Comparison of ENCODE assay signal across 8 cellular contexts in genomic region chr7:152760384-152761115, GRCh38. TPM values are rescaled to one million over a fixed set of nuclear protein-coding genes. Genes with fewer than 3 reads are reported as not detected.
DNase-seq lines count a peak whose midpoint lies in the region; ATAC-seq and TF ChIP-seq lines count a peak whose summit lies in the region.

No MANE protein-coding gene starts in this region.

- DNase-seq in AG04450 (ENCODE audit: low read depth, low spot score) (no peak), PC-9 (no peak), NCI-H187 (lab: John Stamatoyannopoulos, UW) (no peak)
- DNase-seq in effector memory CD8-positive, alpha-beta T cell: peak in 1 of 3 experiments; percentile 2
- DNase-seq in stimulated activated CD4-positive, alpha-beta T cell treated with anti-CD3 and anti-CD28 coated beads, Interleukin-4, amount 100 ng/mL, for 4 hours: no peak

- H3K4me2 ChIP-seq in PC-9: peak overlapping the region; percentile 95

- CTCF ChIA-PET in AG04450 (lab: Charles Lee): interaction anchor here (0.6 to 1.5 kb wide), 2 partner anchors 15 to 366 kb away, joined by 3 to 4 read pairs; no protein-coding TSS in a partner anchor
- CTCF ChIA-PET in PC-9 (lab: Charles Lee): no interaction called here

- POLR2A ChIA-PET in AG04450 (lab: Yijun Ruan, JAX): no interaction called here
- POLR2A ChIA-PET in PC-9 (lab: Charles Lee; ENCODE audit: unreplicated experiment): interaction anchor here (0.6 kb wide), 1 partner anchor 47 kb away, joined by 4 read pairs; no protein-coding TSS in a partner anchor

- H2AFZ ChIP-seq in PC-9 (peak overlapping the region; percentile 97), neuron (ENCODE audit: low read depth, low read length) (peak overlapping the region; percentile 75)

- H3K4me1 ChIP-seq in PC-9 (replicated peaks; ENCODE audit: insufficient read depth) (peaks cover 17% of the 10 kb centered on the region), neuron (ENCODE audit: insufficient read depth, low read length) (peaks cover 14% of the 10 kb centered on the region)

- peak overlapping the region; percentile 69 for H3K4me3 ChIP-seq in AG04450 (ENCODE audit: low read depth, low read length)
- peak overlapping the region; percentile 77 for H3K4me3 ChIP-seq in PC-9
- peak overlapping the region; percentile 66 for H3K4me3 ChIP-seq in neuron (ENCODE audit: low read length)

- no peaks in the 10 kb centered on the region for H3K9me3 Mint-ChIP-seq in effector memory CD8-positive, alpha-beta T cell

- H3K9me3 ChIP-seq in AG04450 (ENCODE audit: control insufficient read depth, insufficient read depth, low read length): no peaks in the 10 kb centered on the region
- no peaks in the 10 kb centered on the region for H3K9me3 ChIP-seq in PC-9 (ENCODE audit: insufficient read depth, low read depth)
- H3K9me3 ChIP-seq in neuron (ENCODE audit: low read length): no peaks in the 10 kb centered on the region

- H3K27me3 ChIP-seq in AG04450 (ENCODE audit: control insufficient read depth, insufficient read depth, low read length) (no peaks in the 10 kb centered on the region), PC-9 (ENCODE audit: insufficient read depth, low read depth) (no peaks in the 10 kb centered on the region), neuron (ENCODE audit: insufficient read depth, low read length) (no peaks in the 10 kb centered on the region)

- 0 out of 2 replicates have a peak, but pooled peaks cover 7% of the 10 kb centered on the region for H4K20me1 ChIP-seq in PC-9 (ENCODE audit: insufficient read depth)

- H3K27me3 Mint-ChIP-seq in effector memory CD8-positive, alpha-beta T cell: peaks cover 0 to 8% of the 10 kb centered on the region in 2 donors

- H3K36me3 ChIP-seq in PC-9 (ENCODE audit: low read depth) (no peaks in the 10 kb centered on the region), neuron (ENCODE audit: insufficient read depth, low read length) (no peaks in the 10 kb centered on the region)

- TF ChIP-seq CTCF in AG04450 (IDR thresholded peaks at IDR 0.05; ENCODE audit: low read depth, low read length): no peak
- TF ChIP-seq CTCF in PC-9 (conservative IDR thresholded peaks at IDR 0.05): no peak

- peaks cover 35% of the 10 kb centered on the region for H3K79me2 ChIP-seq in PC-9 (ENCODE audit: low read depth)

- peak; percentile 0 for ATAC-seq in GM18870 (IDR thresholded peaks at IDR 0.05; ENCODE audit: unreplicated experiment)
- ATAC-seq in effector memory CD8-positive, alpha-beta T cell (replicated peaks): no peak
- no peak for ATAC-seq in GM18519 (IDR thresholded peaks at IDR 0.05; ENCODE audit: low FRiP score, unreplicated experiment)

- H3K4me3 Mint-ChIP-seq in effector memory CD8-positive, alpha-beta T cell: peak overlapping the region; percentile 80 to 82

- TSS peak; percentile 48 for BruUV-seq in PC-9 (replicated peaks; lab: Mats Ljungman, UMichigan)

- intact Hi-C loops in PC-9 (cut with micrococcal nuclease; ENCODE audit: unreplicated experiment): loop anchor here (2.0 kb wide), 1 partner anchor 50 kb away; no protein-coding TSS in a partner anchor

- H3F3A ChIP-seq in PC-9 (ENCODE audit: insufficient read depth, low read depth): no peaks in the 10 kb centered on the region

- H3K27ac ChIP-seq in AG04450 (ENCODE audit: low read depth, low read length): peak overlapping the region; percentile 47
- H3K27ac ChIP-seq in PC-9: peak overlapping the region; percentile 13

- H3K9me2 ChIP-seq in PC-9 (ENCODE audit: insufficient read depth): no peaks in the 10 kb centered on the region; the same call in 1 of the 2 replicates

- H3K36me3 Mint-ChIP-seq in effector memory CD8-positive, alpha-beta T cell (ENCODE audit: insufficient read depth): peaks cover 11% of the 10 kb centered on the region

- peaks cover 5 to 7% of the 10 kb centered on the region in 2 donors for H3K4me1 Mint-ChIP-seq in effector memory CD8-positive, alpha-beta T cell (ENCODE audit: low read depth in 2 of 2)

- peak overlapping the region; percentile 59 to 87 for H3K27ac Mint-ChIP-seq in effector memory CD8-positive, alpha-beta T cell

RNA-seq across cellular contexts. Expression of gene ACTR3B, which starts 1.0 kb away (rescaled TPM):
- 6.5 and 9.7 TPM in 2 replicates for polyA plus RNA-seq in AG04450 (2011; rRNA removed)
- 7.6 and 9.5 TPM in 2 replicates for polyA minus RNA-seq in AG04450 (2011; rRNA and poly(A)+ RNA removed)
- 12.7 and 16.1 TPM in 2 replicates for total RNA-seq in PC-9 (2021)
